Comparison of ENCODE assay signal across 1 cellular context in genomic region chr6:48916523-48917050, GRCh38.
TF ChIP-seq lines count a peak whose summit lies in the region.

No MANE protein-coding gene starts in this region.

TF ChIP-seq in endothelial cell of umbilical vein, 7 proteins besides CTCF, POLR2A, EP300 and RAD21:
- TF ChIP-seq POLR2AphosphoS5 (IDR thresholded peaks at IDR 0.05; ENCODE audit: insufficient read depth, low read depth, low read length) (no peak), FOS (IDR thresholded peaks at IDR 0.05; ENCODE audit: borderline replicate concordance, insufficient read depth, low read length) (no peak), JUN (IDR thresholded peaks at IDR 0.05; ENCODE audit: borderline replicate concordance, insufficient read depth, insufficient read length, low read depth) (no peak), GATA2 (IDR thresholded peaks at IDR 0.05; ENCODE audit: insufficient read depth, insufficient read length, low read depth, low read length) (no peak), MAX (IDR thresholded peaks at IDR 0.05; ENCODE audit: insufficient read depth, insufficient read length) (no peak), MYC (IDR thresholded peaks at IDR 0.05; ENCODE audit: low read depth, low read length) (no peak), EZH2 (IDR thresholded peaks at IDR 0.05; ENCODE audit: borderline replicate concordance, low read depth, low read length, severe bottlenecking) (no peak)
TF ChIP-seq in endothelial cell of umbilical vein: peak in this region for 0.
